2 cellular contexts compared by ENCODE assay signal in the genomic region with DNA sequence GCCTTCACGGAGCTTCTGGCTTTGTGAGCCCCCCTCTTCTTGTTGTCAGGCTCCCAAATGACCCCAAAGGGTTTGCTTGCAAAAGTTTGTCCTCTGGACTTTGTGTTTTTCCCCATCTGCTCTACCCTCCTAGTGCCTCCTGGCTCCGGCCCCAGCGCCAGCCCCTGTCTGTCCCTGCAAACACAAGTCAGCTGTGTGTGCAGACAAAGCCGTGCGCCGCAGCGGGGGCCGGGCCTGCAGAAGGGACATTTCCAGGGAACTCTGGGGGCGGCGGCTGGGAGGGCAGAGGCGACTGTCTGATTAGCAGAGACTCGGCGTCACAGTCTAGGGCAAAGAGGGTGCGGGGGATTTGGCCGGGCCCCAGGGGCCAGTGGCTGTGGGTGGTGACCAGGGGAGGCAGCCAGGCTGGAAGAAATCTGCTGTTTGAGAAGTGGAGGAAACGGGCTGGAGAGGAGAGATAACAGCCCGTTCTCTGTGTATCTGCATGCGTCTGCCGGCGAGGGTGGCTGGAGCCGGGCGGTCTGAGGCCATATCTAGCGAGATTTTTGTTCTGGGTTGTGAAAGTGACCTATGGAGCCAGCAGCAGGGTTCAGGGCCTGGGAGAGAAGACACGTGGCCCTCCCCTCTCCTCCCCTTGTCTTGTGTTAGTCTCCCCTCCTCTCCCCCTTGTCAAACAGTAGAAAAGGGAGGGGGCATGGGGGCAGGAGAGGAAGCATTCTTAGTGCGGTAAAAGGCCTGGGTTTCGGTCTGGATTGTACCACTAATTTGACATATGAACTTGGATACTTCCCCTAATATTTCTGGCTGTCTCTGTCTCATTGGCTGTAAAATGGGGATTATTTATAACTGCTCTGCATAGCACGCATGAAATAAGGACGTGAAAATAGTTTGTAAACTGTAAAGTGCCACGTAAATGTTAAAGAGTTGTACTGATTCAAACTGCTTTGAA.
TF ChIP-seq lines count a peak whose summit lies in the region.

No MANE protein-coding gene starts in this region.

TF ChIP-seq in HEK293T, 16 proteins besides CTCF, POLR2A, EP300 and RAD21 (continued from another document):
- TF ChIP-seq, protein P1, sequence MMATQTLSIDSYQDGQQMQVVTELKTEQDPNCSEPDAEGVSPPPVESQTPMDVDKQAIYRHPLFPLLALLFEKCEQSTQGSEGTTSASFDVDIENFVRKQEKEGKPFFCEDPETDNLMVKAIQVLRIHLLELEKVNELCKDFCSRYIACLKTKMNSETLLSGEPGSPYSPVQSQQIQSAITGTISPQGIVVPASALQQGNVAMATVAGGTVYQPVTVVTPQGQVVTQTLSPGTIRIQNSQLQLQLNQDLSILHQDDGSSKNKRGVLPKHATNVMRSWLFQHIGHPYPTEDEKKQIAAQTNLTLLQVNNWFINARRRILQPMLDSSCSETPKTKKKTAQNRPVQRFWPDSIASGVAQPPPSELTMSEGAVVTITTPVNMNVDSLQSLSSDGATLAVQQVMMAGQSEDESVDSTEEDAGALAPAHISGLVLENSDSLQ (IDR thresholded peaks at IDR 0.05): no peak
- TF ChIP-seq SUZ12 (IDR thresholded peaks at IDR 0.05): no peak
- no peak for TF ChIP-seq NFRKB (IDR thresholded peaks at IDR 0.05)
- no peak for TF ChIP-seq HDGF (IDR thresholded peaks at IDR 0.05; ENCODE audit: borderline replicate concordance)
- no peak for TF ChIP-seq BHLHE40 (IDR thresholded peaks at IDR 0.05; ENCODE audit: borderline replicate concordance)
TF ChIP-seq in HEK293T: peak in this region for 0.

TF ChIP-seq in K562, 482 proteins besides CTCF, POLR2A, EP300 and RAD21 (continued from another document and continues in another):
- TF ChIP-seq, protein P2, sequence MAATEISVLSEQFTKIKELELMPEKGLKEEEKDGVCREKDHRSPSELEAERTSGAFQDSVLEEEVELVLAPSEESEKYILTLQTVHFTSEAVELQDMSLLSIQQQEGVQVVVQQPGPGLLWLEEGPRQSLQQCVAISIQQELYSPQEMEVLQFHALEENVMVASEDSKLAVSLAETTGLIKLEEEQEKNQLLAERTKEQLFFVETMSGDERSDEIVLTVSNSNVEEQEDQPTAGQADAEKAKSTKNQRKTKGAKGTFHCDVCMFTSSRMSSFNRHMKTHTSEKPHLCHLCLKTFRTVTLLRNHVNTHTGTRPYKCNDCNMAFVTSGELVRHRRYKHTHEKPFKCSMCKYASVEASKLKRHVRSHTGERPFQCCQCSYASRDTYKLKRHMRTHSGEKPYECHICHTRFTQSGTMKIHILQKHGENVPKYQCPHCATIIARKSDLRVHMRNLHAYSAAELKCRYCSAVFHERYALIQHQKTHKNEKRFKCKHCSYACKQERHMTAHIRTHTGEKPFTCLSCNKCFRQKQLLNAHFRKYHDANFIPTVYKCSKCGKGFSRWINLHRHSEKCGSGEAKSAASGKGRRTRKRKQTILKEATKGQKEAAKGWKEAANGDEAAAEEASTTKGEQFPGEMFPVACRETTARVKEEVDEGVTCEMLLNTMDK (IDR thresholded peaks at IDR 0.05; ENCODE audit: borderline replicate concordance, insufficient read depth, low read depth, low read length, poor library complexity, severe bottlenecking): no peak
- TF ChIP-seq HDAC3 (IDR thresholded peaks at IDR 0.05; ENCODE audit: borderline replicate concordance, partially characterized antibody) (peak; percentile 98), SMAD1 (IDR thresholded peaks at IDR 0.05; ENCODE audit: low read depth, low read length, partially characterized antibody) (peak; percentile 35), SP1 (CRISPR knock-in tag; IDR thresholded peaks at IDR 0.05) (no peak), MAZ (CRISPR knock-in tag; conservative IDR thresholded peaks at IDR 0.05 in 1 of 2, IDR thresholded peaks at IDR 0.05 in 1 of 2) (peak; percentile 82), FOXK1 (CRISPR knock-in tag; IDR thresholded peaks at IDR 0.05; ENCODE audit: borderline replicate concordance) (no peak), CHD4 (IDR thresholded peaks at IDR 0.05; ENCODE audit: insufficient read depth, insufficient replicate concordance, low read depth, low read length, poor library complexity, severe bottlenecking) (no peak), SMC3 (conservative IDR thresholded peaks at IDR 0.05; ENCODE audit: insufficient read depth, low read depth, low read length) (no peak), ZFP36 (IDR thresholded peaks at IDR 0.05; ENCODE audit: low read depth, low read length, partially characterized antibody) (peak; percentile 91), WHSC1 (IDR thresholded peaks at IDR 0.05; ENCODE audit: low read length) (no peak), ZKSCAN8 (CRISPR knock-in tag; IDR thresholded peaks at IDR 0.05) (peak; percentile 86), SRSF3 (IDR thresholded peaks at IDR 0.05; ENCODE audit: insufficient read depth, low read length) (no peak), IFI16 (CRISPR knock-in tag; IDR thresholded peaks at IDR 0.05) (no peak), NFXL1 (CRISPR knock-in tag; IDR thresholded peaks at IDR 0.05) (no peak), PPARD (CRISPR knock-in tag; IDR thresholded peaks at IDR 0.05) (no peak), HOXB6 (CRISPR knock-in tag; IDR thresholded peaks at IDR 0.05; ENCODE audit: borderline replicate concordance) (no peak), ZC3H4 (CRISPR knock-in tag; IDR thresholded peaks at IDR 0.05; ENCODE audit: borderline replicate concordance) (no peak), RBM22 (IDR thresholded peaks at IDR 0.05; ENCODE audit: low read depth, low read length, poor library complexity, severe bottlenecking) (no peak), KHSRP (IDR thresholded peaks at IDR 0.05) (no peak), SIX5 (IDR thresholded peaks at IDR 0.05; ENCODE audit: borderline replicate concordance in 1 of 2, insufficient read depth in 1 of 2, low read depth in 1 of 2, low read length in 2 of 2) (no peak), LEF1 (IDR thresholded peaks at IDR 0.05) (peak; percentile 85; the same call in 1 of the 2 replicates), MXI1 (IDR thresholded peaks at IDR 0.05; ENCODE audit: low read depth, low read length) (0 out of 2 replicates have a peak, but pooled peaks have one; percentile 52), PRPF4 (IDR thresholded peaks at IDR 0.05; ENCODE audit: insufficient read depth, low read depth, low read length, poor library complexity, severe bottlenecking) (no peak), HMG20A (CRISPR knock-in tag; conservative IDR thresholded peaks at IDR 0.05) (no peak), PCBP1 (IDR thresholded peaks at IDR 0.05; ENCODE audit: low read depth, low read length, poor library complexity, severe bottlenecking) (peak; percentile 74)
- TF ChIP-seq, protein P3, sequence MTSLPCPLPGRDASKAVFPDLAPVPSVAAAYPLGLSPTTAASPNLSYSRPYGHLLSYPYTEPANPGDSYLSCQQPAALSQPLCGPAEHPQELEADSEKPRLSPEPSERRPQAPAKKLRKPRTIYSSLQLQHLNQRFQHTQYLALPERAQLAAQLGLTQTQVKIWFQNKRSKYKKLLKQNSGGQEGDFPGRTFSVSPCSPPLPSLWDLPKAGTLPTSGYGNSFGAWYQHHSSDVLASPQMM (CRISPR knock-in tag; IDR thresholded peaks at IDR 0.05): no peak
- TF ChIP-seq, protein P4, sequence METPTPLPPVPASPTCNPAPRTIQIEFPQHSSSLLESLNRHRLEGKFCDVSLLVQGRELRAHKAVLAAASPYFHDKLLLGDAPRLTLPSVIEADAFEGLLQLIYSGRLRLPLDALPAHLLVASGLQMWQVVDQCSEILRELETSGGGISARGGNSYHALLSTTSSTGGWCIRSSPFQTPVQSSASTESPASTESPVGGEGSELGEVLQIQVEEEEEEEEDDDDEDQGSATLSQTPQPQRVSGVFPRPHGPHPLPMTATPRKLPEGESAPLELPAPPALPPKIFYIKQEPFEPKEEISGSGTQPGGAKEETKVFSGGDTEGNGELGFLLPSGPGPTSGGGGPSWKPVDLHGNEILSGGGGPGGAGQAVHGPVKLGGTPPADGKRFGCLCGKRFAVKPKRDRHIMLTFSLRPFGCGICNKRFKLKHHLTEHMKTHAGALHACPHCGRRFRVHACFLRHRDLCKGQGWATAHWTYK (CRISPR knock-in tag; IDR thresholded peaks at IDR 0.05): peak; percentile 51; the same call in 1 of the 2 replicates
- TF ChIP-seq, protein P5, sequence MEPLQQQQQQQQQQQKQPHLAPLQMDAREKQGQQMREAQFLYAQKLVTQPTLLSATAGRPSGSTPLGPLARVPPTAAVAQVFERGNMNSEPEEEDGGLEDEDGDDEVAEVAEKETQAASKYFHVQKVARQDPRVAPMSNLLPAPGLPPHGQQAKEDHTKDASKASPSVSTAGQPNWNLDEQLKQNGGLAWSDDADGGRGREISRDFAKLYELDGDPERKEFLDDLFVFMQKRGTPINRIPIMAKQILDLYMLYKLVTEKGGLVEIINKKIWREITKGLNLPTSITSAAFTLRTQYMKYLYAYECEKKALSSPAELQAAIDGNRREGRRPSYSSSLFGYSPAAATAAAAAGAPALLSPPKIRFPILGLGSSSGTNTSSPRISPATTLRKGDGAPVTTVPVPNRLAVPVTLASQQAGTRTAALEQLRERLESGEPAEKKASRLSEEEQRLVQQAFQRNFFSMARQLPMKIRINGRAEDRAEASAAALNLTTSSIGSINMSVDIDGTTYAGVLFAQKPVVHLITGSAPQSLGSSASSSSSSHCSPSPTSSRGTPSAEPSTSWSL (CRISPR knock-in tag; IDR thresholded peaks at IDR 0.05; ENCODE audit: borderline replicate concordance): no peak
- TF ChIP-seq, protein P6, sequence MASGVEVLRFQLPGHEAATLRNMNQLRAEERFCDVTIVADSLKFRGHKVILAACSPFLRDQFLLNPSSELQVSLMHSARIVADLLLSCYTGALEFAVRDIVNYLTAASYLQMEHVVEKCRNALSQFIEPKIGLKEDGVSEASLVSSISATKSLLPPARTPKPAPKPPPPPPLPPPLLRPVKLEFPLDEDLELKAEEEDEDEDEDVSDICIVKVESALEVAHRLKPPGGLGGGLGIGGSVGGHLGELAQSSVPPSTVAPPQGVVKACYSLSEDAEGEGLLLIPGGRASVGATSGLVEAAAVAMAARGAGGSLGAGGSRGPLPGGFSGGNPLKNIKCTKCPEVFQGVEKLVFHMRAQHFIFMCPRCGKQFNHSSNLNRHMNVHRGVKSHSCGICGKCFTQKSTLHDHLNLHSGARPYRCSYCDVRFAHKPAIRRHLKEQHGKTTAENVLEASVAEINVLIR (CRISPR knock-in tag; IDR thresholded peaks at IDR 0.05): peak; percentile 22; the same call in 1 of the 2 replicates
- TF ChIP-seq, protein P7, sequence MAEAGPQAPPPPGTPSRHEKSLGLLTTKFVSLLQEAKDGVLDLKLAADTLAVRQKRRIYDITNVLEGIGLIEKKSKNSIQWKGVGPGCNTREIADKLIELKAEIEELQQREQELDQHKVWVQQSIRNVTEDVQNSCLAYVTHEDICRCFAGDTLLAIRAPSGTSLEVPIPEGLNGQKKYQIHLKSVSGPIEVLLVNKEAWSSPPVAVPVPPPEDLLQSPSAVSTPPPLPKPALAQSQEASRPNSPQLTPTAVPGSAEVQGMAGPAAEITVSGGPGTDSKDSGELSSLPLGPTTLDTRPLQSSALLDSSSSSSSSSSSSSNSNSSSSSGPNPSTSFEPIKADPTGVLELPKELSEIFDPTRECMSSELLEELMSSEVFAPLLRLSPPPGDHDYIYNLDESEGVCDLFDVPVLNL (CRISPR knock-in tag; IDR thresholded peaks at IDR 0.05; ENCODE audit: low read depth): no peak
- TF ChIP-seq, protein P8, sequence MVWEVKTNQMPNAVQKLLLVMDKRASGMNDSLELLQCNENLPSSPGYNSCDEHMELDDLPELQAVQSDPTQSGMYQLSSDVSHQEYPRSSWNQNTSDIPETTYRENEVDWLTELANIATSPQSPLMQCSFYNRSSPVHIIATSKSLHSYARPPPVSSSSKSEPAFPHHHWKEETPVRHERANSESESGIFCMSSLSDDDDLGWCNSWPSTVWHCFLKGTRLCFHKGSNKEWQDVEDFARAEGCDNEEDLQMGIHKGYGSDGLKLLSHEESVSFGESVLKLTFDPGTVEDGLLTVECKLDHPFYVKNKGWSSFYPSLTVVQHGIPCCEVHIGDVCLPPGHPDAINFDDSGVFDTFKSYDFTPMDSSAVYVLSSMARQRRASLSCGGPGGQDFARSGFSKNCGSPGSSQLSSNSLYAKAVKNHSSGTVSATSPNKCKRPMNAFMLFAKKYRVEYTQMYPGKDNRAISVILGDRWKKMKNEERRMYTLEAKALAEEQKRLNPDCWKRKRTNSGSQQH (CRISPR knock-in tag; IDR thresholded peaks at IDR 0.05): no peak
- TF ChIP-seq, protein P9, sequence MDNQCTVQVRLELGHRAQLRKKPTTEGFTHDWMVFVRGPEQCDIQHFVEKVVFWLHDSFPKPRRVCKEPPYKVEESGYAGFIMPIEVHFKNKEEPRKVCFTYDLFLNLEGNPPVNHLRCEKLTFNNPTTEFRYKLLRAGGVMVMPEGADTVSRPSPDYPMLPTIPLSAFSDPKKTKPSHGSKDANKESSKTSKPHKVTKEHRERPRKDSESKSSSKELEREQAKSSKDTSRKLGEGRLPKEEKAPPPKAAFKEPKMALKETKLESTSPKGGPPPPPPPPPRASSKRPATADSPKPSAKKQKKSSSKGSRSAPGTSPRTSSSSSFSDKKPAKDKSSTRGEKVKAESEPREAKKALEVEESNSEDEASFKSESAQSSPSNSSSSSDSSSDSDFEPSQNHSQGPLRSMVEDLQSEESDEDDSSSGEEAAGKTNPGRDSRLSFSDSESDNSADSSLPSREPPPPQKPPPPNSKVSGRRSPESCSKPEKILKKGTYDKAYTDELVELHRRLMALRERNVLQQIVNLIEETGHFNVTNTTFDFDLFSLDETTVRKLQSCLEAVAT (IDR thresholded peaks at IDR 0.05): no peak
- TF ChIP-seq, protein P10, sequence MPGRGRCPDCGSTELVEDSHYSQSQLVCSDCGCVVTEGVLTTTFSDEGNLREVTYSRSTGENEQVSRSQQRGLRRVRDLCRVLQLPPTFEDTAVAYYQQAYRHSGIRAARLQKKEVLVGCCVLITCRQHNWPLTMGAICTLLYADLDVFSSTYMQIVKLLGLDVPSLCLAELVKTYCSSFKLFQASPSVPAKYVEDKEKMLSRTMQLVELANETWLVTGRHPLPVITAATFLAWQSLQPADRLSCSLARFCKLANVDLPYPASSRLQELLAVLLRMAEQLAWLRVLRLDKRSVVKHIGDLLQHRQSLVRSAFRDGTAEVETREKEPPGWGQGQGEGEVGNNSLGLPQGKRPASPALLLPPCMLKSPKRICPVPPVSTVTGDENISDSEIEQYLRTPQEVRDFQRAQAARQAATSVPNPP (IDR thresholded peaks at IDR 0.05; ENCODE audit: borderline replicate concordance, insufficient read depth, insufficient read length): no peak
